ENCODE assay signal across 24 cellular contexts in genomic region chr14:23359167-23359626, GRCh38. TPM values are rescaled to one million over a fixed set of nuclear protein-coding genes. Genes with fewer than 3 reads are reported as not detected.
"Had no signal": no experiment of that assay in that cellular context is flagged by ENCODE, and none has a peak within 500 bp of the region (broad histone marks: within the 10 kb centered on the region; RNA-seq: fewer than 3 reads in every experiment).

No MANE protein-coding gene starts in this region.

- H3K36me3 Mint-ChIP-seq: stimulated activated memory B cell treated with anti-CD40 and anti-IgM and Interleukin-4, amounts not matched to agents 10 μg/mL and 1 μg/mL and 100 μg/mL, for 72 hours; T-cell had no signal

- H3K27me3 Mint-ChIP-seq: brain had no signal

- DNase-seq: activated B cell treated with CpG ODN at 0.5 μM for 24 hours; activated CD4-positive, alpha-beta memory T cell treated with anti-CD3 and anti-CD28 coated beads, Interleukin-2, amount 10 ng/mL, durations not matched to agents 7 days and 5 days; activated CD4-positive, alpha-beta T cell treated with anti-CD3 and anti-CD28 coated beads for 48 hours; activated naive CD4-positive, alpha-beta T cell treated with Interleukin-2 at 50 U/mL for 16 hours; activated T-cell treated with anti-CD3 and anti-CD28 coated beads, Interleukin-2, amount 50 U/mL, for 24 hours; anterior cingulate cortex; effector memory CD4-positive, alpha-beta T cell; foreskin fibroblast; glutamatergic neuron; left ventricle myocardium superior; SK-N-SH; stimulated activated CD4-positive, alpha-beta T cell treated with anti-CD3 and anti-CD28 coated beads, Interleukin-4, amount 100 ng/mL, for 4 hours; T-cell; thyroid gland had no signal

- H3K4me3 Mint-ChIP-seq: activated B cell treated with CpG ODN at 0.5 μM for 24 hours; activated CD4-positive, alpha-beta memory T cell treated with anti-CD3 and anti-CD28 coated beads, Interleukin-2, amount 10 ng/mL, durations not matched to agents 7 days and 5 days; activated T-cell treated with anti-CD3 and anti-CD28 coated beads, Interleukin-2, amount 50 U/mL, for 24 hours; central memory CD8-positive, alpha-beta T cell; stimulated activated memory B cell treated with anti-CD40 and anti-IgM and Interleukin-4, amounts not matched to agents 10 μg/mL and 1 μg/mL and 100 μg/mL, for 72 hours; T-cell had no signal

- H3K27ac ChIP-seq: neutrophil, parathyroid adenoma, thyroid gland had no signal

- ATAC-seq: left ventricle myocardium superior; sciatic nerve; stimulated activated memory B cell treated with anti-CD40 and anti-IgM and Interleukin-4, amounts not matched to agents 10 μg/mL and 1 μg/mL and 100 μg/mL, for 72 hours; T-cell had no signal

- H3K9me3 Mint-ChIP-seq: activated B cell treated with CpG ODN at 0.5 μM for 24 hours; activated CD4-positive, alpha-beta memory T cell treated with anti-CD3 and anti-CD28 coated beads, Interleukin-2, amount 10 ng/mL, durations not matched to agents 7 days and 5 days; activated T-cell treated with anti-CD3 and anti-CD28 coated beads, Interleukin-2, amount 50 U/mL, for 24 hours; activated T-helper 2 cell treated with anti-CD3 and anti-CD28 coated beads, Interferon-gamma antibody, Interleukin-2, Interleukin-4, amounts not matched to agents 10 μg/mL and 5 μg/mL and 100 μg/mL, durations not matched to agents 14 hours and 24 hours and 36 hours; brain; central memory CD8-positive, alpha-beta T cell; stimulated activated memory B cell treated with anti-CD40 and anti-IgM and Interleukin-4, amounts not matched to agents 10 μg/mL and 1 μg/mL and 100 μg/mL, for 72 hours; T-cell had no signal

- H3K27ac Mint-ChIP-seq: activated B cell treated with CpG ODN at 0.5 μM for 24 hours; activated CD4-positive, alpha-beta memory T cell treated with anti-CD3 and anti-CD28 coated beads, Interleukin-2, amount 10 ng/mL, durations not matched to agents 7 days and 5 days; activated T-cell treated with anti-CD3 and anti-CD28 coated beads, Interleukin-2, amount 50 U/mL, for 24 hours; activated T-helper 2 cell treated with anti-CD3 and anti-CD28 coated beads, Interferon-gamma antibody, Interleukin-2, Interleukin-4, amounts not matched to agents 10 μg/mL and 5 μg/mL and 100 μg/mL, durations not matched to agents 14 hours and 24 hours and 36 hours; stimulated activated memory B cell treated with anti-CD40 and anti-IgM and Interleukin-4, amounts not matched to agents 10 μg/mL and 1 μg/mL and 100 μg/mL, for 72 hours; T-cell had no signal

- H3K27me3 ChIP-seq: thyroid gland had no signal

- H3K4me1 Mint-ChIP-seq: activated B cell treated with CpG ODN at 0.5 μM for 24 hours; central memory CD8-positive, alpha-beta T cell; stimulated activated memory B cell treated with anti-CD40 and anti-IgM and Interleukin-4, amounts not matched to agents 10 μg/mL and 1 μg/mL and 100 μg/mL, for 72 hours; T-cell had no signal

- H3K4me3 ChIP-seq: smooth muscle cell, thyroid gland had no signal

RNA-seq across cellular contexts. Expression of gene EFS, which starts 5.8 kb away (rescaled TPM):
- total RNA-seq: activated B cell treated with CpG ODN at 0.5 μM for 24 hours; activated CD4-positive, alpha-beta memory T cell treated with anti-CD3 and anti-CD28 coated beads, Interleukin-2, amount 10 ng/mL, durations not matched to agents 7 days and 5 days; activated T-helper 2 cell treated with anti-CD3 and anti-CD28 coated beads, Interferon-gamma antibody, Interleukin-2, Interleukin-4, amounts not matched to agents 10 μg/mL and 5 μg/mL and 100 μg/mL, durations not matched to agents 14 hours and 24 hours and 36 hours; mononuclear cell had no signal

RNA-seq across cellular contexts. Expression of gene IL25, which starts 13.4 kb away (rescaled TPM):
- total RNA-seq: activated B cell treated with CpG ODN at 0.5 μM for 24 hours; activated CD4-positive, alpha-beta memory T cell treated with anti-CD3 and anti-CD28 coated beads, Interleukin-2, amount 10 ng/mL, durations not matched to agents 7 days and 5 days; activated T-helper 2 cell treated with anti-CD3 and anti-CD28 coated beads, Interferon-gamma antibody, Interleukin-2, Interleukin-4, amounts not matched to agents 10 μg/mL and 5 μg/mL and 100 μg/mL, durations not matched to agents 14 hours and 24 hours and 36 hours; kidney epithelial cell; left ventricle myocardium superior; mononuclear cell; sciatic nerve; smooth muscle cell; T-cell; thyroid gland had no signal

RNA-seq across cellular contexts. Expression of gene CMTM5, which starts 17.6 kb away (rescaled TPM):
- total RNA-seq: activated B cell treated with CpG ODN at 0.5 μM for 24 hours; activated CD4-positive, alpha-beta memory T cell treated with anti-CD3 and anti-CD28 coated beads, Interleukin-2, amount 10 ng/mL, durations not matched to agents 7 days and 5 days; activated T-helper 2 cell treated with anti-CD3 and anti-CD28 coated beads, Interferon-gamma antibody, Interleukin-2, Interleukin-4, amounts not matched to agents 10 μg/mL and 5 μg/mL and 100 μg/mL, durations not matched to agents 14 hours and 24 hours and 36 hours; kidney epithelial cell; left ventricle myocardium superior; smooth muscle cell; T-cell had no signal
